ENCODE assay signal across 9 cellular contexts in the genomic region with DNA sequence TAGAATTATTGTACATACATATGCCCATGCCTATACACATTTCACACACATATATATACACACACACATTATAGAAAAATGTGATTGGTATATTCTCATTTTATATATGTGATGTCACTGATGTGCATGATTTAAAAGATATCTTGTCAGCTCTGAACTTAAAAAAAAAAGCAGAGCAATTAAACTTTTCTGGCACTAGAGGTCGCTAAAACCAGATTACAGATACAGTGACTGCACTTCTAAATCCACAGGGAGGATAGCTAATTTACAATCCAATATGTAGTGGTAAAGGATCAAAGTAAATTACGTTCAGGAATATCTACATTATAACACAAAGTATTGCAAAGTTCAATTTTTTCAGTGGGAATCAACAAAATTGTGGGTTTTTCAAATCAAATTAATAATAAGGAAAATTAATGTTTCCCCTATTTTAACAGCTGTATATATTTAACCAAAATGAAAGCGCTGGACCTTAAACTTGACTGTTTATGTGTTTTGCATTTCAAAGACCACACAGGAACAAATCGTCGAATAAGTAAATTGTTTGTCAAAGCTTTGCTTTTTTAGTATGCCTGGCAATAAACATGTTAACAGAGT.
DNase-seq lines count a peak whose midpoint lies in the region; ATAC-seq and TF ChIP-seq lines count a peak whose summit lies in the region.
"Had no signal": no experiment of that assay in that cellular context is flagged by ENCODE, and none has a peak within 500 bp of the region (broad histone marks: within the 10 kb centered on the region; RNA-seq: fewer than 3 reads in every experiment).

No MANE protein-coding gene starts in this region.

- DNase-seq in SKM-1 (lab: John Stamatoyannopoulos, UW; ENCODE audit: unreplicated experiment) (peak; percentile 21), iPS-NIHi7 (ENCODE audit: extremely low spot score) (peak; percentile 27), DMS114 treated with DMSO at 0.1 percent for 48 hours (lab: John Stamatoyannopoulos, UW; ENCODE audit: unreplicated experiment) (no peak), T-helper 17 cell (no peak)

- H3K27me3 ChIP-seq in Loucy (ENCODE audit: insufficient read depth, low read length, poor library complexity, severe bottlenecking) = no peaks in the 10 kb centered on the region
- H3K27me3 ChIP-seq: SJSA1 had no signal

- TF ChIP-seq CTCF in Loucy (conservative IDR thresholded peaks at IDR 0.05; ENCODE audit: low read length) = peak; percentile 91

- H3K36me3 ChIP-seq in Loucy (ENCODE audit: insufficient read depth, low read length) = no peaks in the 10 kb centered on the region
- H3K36me3 ChIP-seq: SJSA1 had no signal

- no peaks in the 10 kb centered on the region for H3K9me2 ChIP-seq in Loucy (replicated peaks; ENCODE audit: low read depth, low read length)

- no peaks in the 10 kb centered on the region for H4K20me1 ChIP-seq in Loucy (ENCODE audit: insufficient read depth, low read length, poor library complexity, severe bottlenecking)

- no peak overlapping the region for H3K27ac Mint-ChIP-seq in T-helper 17 cell

- H3K4me3 Mint-ChIP-seq in T-helper 17 cell = no peak overlapping the region

- H3K9me3 ChIP-seq in Loucy (ENCODE audit: insufficient read depth, low read depth, low read length) (no peaks in the 10 kb centered on the region), T-helper 17 cell (ENCODE audit: control insufficient read depth, low read length, poor library complexity, severe bottlenecking) (no peaks in the 10 kb centered on the region)
- H3K9me3 ChIP-seq: SJSA1 had no signal

- H3K4me3 ChIP-seq in Loucy (ENCODE audit: low read length, poor library complexity, severe bottlenecking) = no peak overlapping the region
- H3K4me3 ChIP-seq: SJSA1 had no signal

- H3K4me1 ChIP-seq in Loucy (ENCODE audit: insufficient read depth, low read length, poor library complexity, severe bottlenecking) = peaks cover 5% of the 10 kb centered on the region
- H3K4me1 ChIP-seq: SJSA1 had no signal

- H3K36me3 Mint-ChIP-seq in T-helper 17 cell (ENCODE audit: low read depth) = no peaks in the 10 kb centered on the region

- H3K4me1 Mint-ChIP-seq in T-helper 17 cell = no peaks in the 10 kb centered on the region

- H3K9ac ChIP-seq in Loucy (ENCODE audit: low read depth, low read length, poor library complexity, severe bottlenecking) = no peak overlapping the region

- no peaks in the 10 kb centered on the region for H3K27me3 Mint-ChIP-seq in T-helper 17 cell

- ATAC-seq in GM18502 (IDR thresholded peaks at IDR 0.05; ENCODE audit: poor library complexity, unreplicated experiment) (peak; percentile 58), HG02763 (IDR thresholded peaks at IDR 0.05; ENCODE audit: unreplicated experiment) (no peak), T-helper 17 cell (no peak), HG03280 (IDR thresholded peaks at IDR 0.05; ENCODE audit: unreplicated experiment) (no peak)

- no peaks in the 10 kb centered on the region for H3F3A ChIP-seq in Loucy (ENCODE audit: low read depth)

- no peak overlapping the region for H3K4me2 ChIP-seq in Loucy (ENCODE audit: low read depth, low read length, poor library complexity, severe bottlenecking)

- H3K79me2 ChIP-seq in Loucy (ENCODE audit: insufficient read depth, low read length) = no peaks in the 10 kb centered on the region

- no peak overlapping the region for H2AFZ ChIP-seq in Loucy (ENCODE audit: low read length)

Comparison
In these comparisons a context has a peak if more than half of its experiments do, and no peak if none do; other contexts are left out.
1. DNase-seq: peak in SKM-1 (single experiment) and iPS-NIHi7 (single experiment); none in DMS114 treated with DMSO at 0.1 percent for 48 hours (single experiment) and T-helper 17 cell (0 of 3).